In the genomic region with DNA sequence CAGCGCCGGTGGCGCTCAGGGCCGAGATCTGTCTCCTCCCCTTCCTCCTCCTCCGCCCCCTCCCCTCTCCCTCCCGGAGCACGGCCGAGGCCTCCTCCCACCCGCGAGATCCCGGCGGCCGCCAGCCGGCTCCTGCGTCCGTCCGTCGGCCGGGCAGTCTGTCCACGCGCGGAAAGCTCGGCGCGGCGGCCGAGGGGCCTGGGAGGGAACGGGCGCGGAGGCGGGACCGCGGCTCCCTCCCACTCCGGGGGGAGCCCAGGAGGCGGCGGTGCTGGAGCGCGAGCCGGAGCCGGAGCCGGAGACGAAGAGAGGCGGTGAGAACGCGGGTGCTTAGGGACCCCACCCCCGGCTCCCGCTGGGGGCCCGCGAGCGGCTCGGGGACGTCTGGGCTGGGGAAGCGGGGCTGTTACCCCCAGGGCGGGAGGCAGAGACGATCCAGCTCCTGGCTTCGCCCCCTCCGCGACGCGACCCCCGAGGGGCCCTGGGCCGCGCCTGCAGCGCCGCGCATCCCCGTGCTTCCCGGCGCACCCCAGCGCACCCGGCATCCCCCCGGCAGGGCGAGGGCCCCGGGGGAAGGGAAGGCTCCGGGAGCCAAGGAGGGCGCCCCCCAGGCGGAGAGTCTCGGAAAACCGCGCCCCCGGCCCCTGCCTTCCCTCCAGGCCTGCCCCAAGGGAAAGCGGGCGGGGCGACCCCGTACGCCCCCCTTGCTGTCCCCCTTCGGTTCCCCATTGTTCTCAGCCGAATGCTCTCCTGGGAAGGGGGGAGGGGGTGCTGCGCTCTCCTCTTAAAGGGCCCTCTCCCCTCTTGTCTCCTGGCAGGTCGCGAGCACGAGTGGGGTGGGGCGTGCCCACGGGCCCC, we compare ENCODE assay signal across 9 cellular contexts. TPM values are rescaled to one million over a fixed set of nuclear protein-coding genes. Genes with fewer than 3 reads are reported as not detected.
DNase-seq lines count a peak whose midpoint lies in the region; ATAC-seq and TF ChIP-seq lines count a peak whose summit lies in the region.
"Had no signal": no experiment of that assay in that cellular context is flagged by ENCODE, and none has a peak within 500 bp of the region (broad histone marks: within the 10 kb centered on the region; RNA-seq: fewer than 3 reads in every experiment).

A gene (plus strand): TSS at position 100 of the 858 bp plus-strand sequence. CDS start 1,463 bp downstream, outside the sequence.

- H3K27ac ChIP-seq in right atrium auricular region, result no peak within 1 kb of the TSS
- H3K27ac ChIP-seq: C4-2B had no signal

- no peak within 1 kb of the TSS for H3K9ac ChIP-seq in skeletal muscle satellite cell (ENCODE audit: low read depth, low read length)

- peaks cover 0 to 14% of the 10 kb centered on the region in 2 donors for H3K4me1 ChIP-seq in right atrium auricular region
- no peaks in the 10 kb centered on the region for H3K4me1 ChIP-seq in skeletal muscle satellite cell (ENCODE audit: control insufficient read depth, insufficient read depth, low read length)

- no peaks in the 10 kb centered on the region for H3K36me3 ChIP-seq in right atrium auricular region
- H3K36me3 ChIP-seq in skeletal muscle satellite cell (ENCODE audit: insufficient read depth, low read length), result no peaks in the 10 kb centered on the region

- peak within 1 kb of the TSS; percentile 54 for H3K4me2 ChIP-seq in skeletal muscle satellite cell (ENCODE audit: low read length)

- TF ChIP-seq CTCF in right atrium auricular region (IDR thresholded peaks at IDR 0.05), result no peak

- no peaks in the 10 kb centered on the region for H3K9me3 ChIP-seq in right atrium auricular region
- H3K9me3 ChIP-seq in skeletal muscle satellite cell (replicated peaks; ENCODE audit: low read length), result no peaks in the 10 kb centered on the region

- peak; percentile 36 for DNase-seq in NCI-H345 (lab: John Stamatoyannopoulos, UW)
- no peak for DNase-seq in NCI-H345 treated with DMSO at 0.1 percent for 48 hours (lab: John Stamatoyannopoulos, UW; ENCODE audit: unreplicated experiment)
- DNase-seq in activated naive CD4-positive, alpha-beta T cell treated with Interleukin-2 at 50 U/mL for 16 hours, result peak; percentile 55
- DNase-seq in right atrium auricular region (ENCODE audit: low spot score), result no peak
- no peak for DNase-seq in ureter (ENCODE audit: low spot score)

- H3K4me3 ChIP-seq in right atrium auricular region (peak within 1 kb of the TSS; percentile 40 to 59), skeletal muscle satellite cell (ENCODE audit: low read length) (peak within 1 kb of the TSS; percentile 13)

- ATAC-seq in HG02623 (IDR thresholded peaks at IDR 0.05; ENCODE audit: unreplicated experiment) (no peak), HG02798 (IDR thresholded peaks at IDR 0.05; ENCODE audit: poor library complexity, unreplicated experiment) (no peak)

- peaks cover 2 to 6% of the 10 kb centered on the region in 2 donors for H3K27me3 ChIP-seq in right atrium auricular region
- H3K27me3 ChIP-seq in skeletal muscle satellite cell (ENCODE audit: control insufficient read depth, insufficient read depth, low read length), result peaks cover 68% of the 10 kb centered on the region

RNA-seq across cellular contexts. Expression of the gene that starts here (rescaled TPM):
- total RNA-seq in right atrium auricular region (1 to 10 TPM; 1.2 to 4.0 TPM), ureter (1.1 TPM)
- total RNA-seq in skeletal muscle satellite cell (2012; rRNA removed), result 0.25 TPM in 1 of 2 replicates, not detected in the other

Comparison
In these comparisons a context has a peak if more than half of its experiments do, and no peak if none do; other contexts are left out.
1. DNase-seq: peak in NCI-H345 (single experiment) and activated naive CD4-positive, alpha-beta T cell treated with Interleukin-2 at 50 U/mL for 16 hours (single experiment); none in NCI-H345 treated with DMSO at 0.1 percent for 48 hours (single experiment), right atrium auricular region (single experiment) and ureter (single experiment).